28 cellular contexts compared by ENCODE assay signal in genomic region chr5:17694401-17694800, GRCh38.
"Had no signal": no experiment of that assay in that cellular context is flagged by ENCODE, and none has a peak within 500 bp of the region (broad histone marks: within the 10 kb centered on the region; RNA-seq: fewer than 3 reads in every experiment).

No MANE protein-coding gene starts in this region.

- H3K27me3 ChIP-seq: ascending aorta had no signal

- H3K4me3 ChIP-seq: ascending aorta had no signal

- H3K27ac ChIP-seq: ascending aorta had no signal

- FAIRE-seq: colon, frontal cortex had no signal

- H3K9me3 ChIP-seq: ascending aorta had no signal

- H3K36me3 ChIP-seq: ascending aorta had no signal

- DNase-seq: activated CD4-positive, alpha-beta memory T cell treated with anti-CD3 and anti-CD28 coated beads for 36 hours; activated CD4-positive, alpha-beta T cell treated with anti-CD3 and anti-CD28 coated beads for 36 hours; activated CD4-positive, alpha-beta T cell treated with anti-CD3 and anti-CD28 coated beads, Interleukin-2, amount 10 ng/mL, durations not matched to agents 24 days and 14 days; activated CD4-positive, CD25-positive, alpha-beta regulatory T cell; activated CD4-positive, CD25-positive, alpha-beta regulatory T cell treated with anti-CD3 and anti-CD28 coated beads, Interleukin-2, amount 50 U/mL, for 72 hours; activated CD8-positive, alpha-beta memory T cell treated with anti-CD3 and anti-CD28 coated beads, Interleukin-2, amount 10 ng/mL, durations not matched to agents 7 days and 5 days; activated CD8-positive, alpha-beta memory T cell treated with anti-CD3 and anti-CD28 coated beads, Interleukin-2, amount 50 U/mL, for 4 hours; activated CD8-positive, alpha-beta T cell treated with anti-CD3 and anti-CD28 coated beads, Interleukin-2, amount 10 ng/mL, durations not matched to agents 7 days and 5 days; activated gamma-delta T cell; activated naive CD4-positive, alpha-beta T cell; activated naive CD4-positive, alpha-beta T cell treated with anti-CD3 and anti-CD28 coated beads, Interleukin-2, amount 10 ng/mL, durations not matched to agents 7 days and 5 days; activated naive CD8-positive, alpha-beta T cell treated with anti-CD3 and anti-CD28 coated beads, Interleukin-2, amount 10 ng/mL, durations not matched to agents 7 days and 5 days; activated T-cell treated with anti-CD3 and anti-CD28 coated beads for 4 hours; activated T-cell treated with anti-CD3 and anti-CD28 coated beads, Interleukin-2, amount 50 U/mL, for 24 hours; activated T-cell treated with anti-CD3 and anti-CD28 coated beads, Interleukin-2, amount 50 U/mL, for 72 hours; caudate nucleus; cortex of kidney; dermis blood vessel endothelial cell; effector CD4-positive, alpha-beta T cell; effector memory CD8-positive, alpha-beta T cell; foreskin fibroblast; head of caudate nucleus; T-helper 2 cell had no signal

- H3K4me1 ChIP-seq: ascending aorta had no signal

- ATAC-seq: activated CD4-positive, alpha-beta T cell treated with anti-CD3 and anti-CD28 coated beads for 36 hours; activated CD8-positive, alpha-beta memory T cell treated with anti-CD3 and anti-CD28 coated beads, Interleukin-2, amount 10 ng/mL, durations not matched to agents 7 days and 5 days; activated CD8-positive, alpha-beta T cell treated with anti-CD3 and anti-CD28 coated beads, Interleukin-2, amount 10 ng/mL, durations not matched to agents 7 days and 5 days; activated naive CD4-positive, alpha-beta T cell treated with anti-CD3 and anti-CD28 coated beads, Interleukin-2, amount 50 U/mL, for 72 hours; activated T-cell treated with anti-CD3 and anti-CD28 coated beads, Interleukin-2, amount 50 U/mL, for 72 hours; effector memory CD8-positive, alpha-beta T cell; esophagus mucosa had no signal
